Comparison of ENCODE assay signal across 1 cellular context in the genomic region with DNA sequence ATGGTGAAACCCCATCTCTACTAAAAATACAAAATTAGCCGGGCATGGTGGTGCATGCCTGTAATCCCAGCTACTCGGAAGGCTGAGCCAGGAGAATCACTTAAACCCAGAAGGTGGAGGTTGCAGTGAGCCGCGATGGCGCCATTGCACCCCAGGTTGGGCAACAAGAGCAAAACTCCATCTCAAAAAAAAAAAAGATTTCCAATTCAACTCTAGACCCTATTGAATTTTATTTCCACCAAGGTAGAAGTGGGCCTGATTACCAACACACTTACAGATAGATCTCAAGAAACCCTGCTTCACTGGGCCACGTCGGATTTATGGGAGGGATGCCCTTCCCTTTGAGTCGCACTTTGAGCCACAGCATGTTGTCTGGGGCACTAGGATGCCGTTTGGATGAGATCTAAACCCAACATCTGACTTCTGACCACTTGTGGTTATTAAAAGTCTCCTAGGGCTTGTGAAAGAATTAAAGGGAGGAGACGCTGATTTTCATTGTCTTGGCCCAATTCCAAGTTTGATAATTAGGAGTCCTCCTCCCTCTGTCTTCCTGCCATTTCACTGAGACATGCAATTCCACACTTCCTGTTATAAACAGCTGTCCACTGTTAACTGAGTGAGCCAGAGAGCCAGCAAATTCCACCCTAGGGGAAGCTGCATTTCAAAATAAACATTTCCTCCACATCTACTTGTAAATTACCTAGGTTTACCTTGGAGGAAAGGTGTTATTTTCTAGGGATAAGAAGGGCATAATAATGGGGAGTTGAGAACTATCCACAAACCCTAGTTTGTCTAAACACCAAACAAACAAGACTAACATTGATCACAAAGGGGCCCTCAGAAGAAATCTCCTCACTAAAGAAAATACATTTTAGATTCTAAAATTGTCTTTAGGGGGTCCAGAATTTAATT.
TF ChIP-seq lines count a peak whose summit lies in the region.

No MANE protein-coding gene starts in this region.

TF ChIP-seq in K562, 482 proteins besides CTCF, POLR2A, EP300 and RAD21 (continued from another document and continues in another):
- TF ChIP-seq CREB1 (IDR thresholded peaks at IDR 0.05) (no peak), CREB1 (CRISPR knock-in tag; IDR thresholded peaks at IDR 0.05) (no peak), HDAC3 (IDR thresholded peaks at IDR 0.05; ENCODE audit: borderline replicate concordance, partially characterized antibody) (no peak), HNRNPLL (IDR thresholded peaks at IDR 0.05; ENCODE audit: low read depth, low read length, poor library complexity, severe bottlenecking) (no peak), ZNF184 (CRISPR knock-in tag; IDR thresholded peaks at IDR 0.05) (no peak), PHF20 (IDR thresholded peaks at IDR 0.05; ENCODE audit: partially characterized antibody) (no peak), PTRF (tag; IDR thresholded peaks at IDR 0.05) (no peak), TAF1 (IDR thresholded peaks at IDR 0.05; ENCODE audit: control insufficient read depth, extremely low read depth, insufficient read depth, low read length, severe bottlenecking) (no peak), SMARCC2 (IDR thresholded peaks at IDR 0.05; ENCODE audit: low read depth) (no peak), ARID2 (IDR thresholded peaks at IDR 0.05) (no peak), ZNF696 (CRISPR knock-in tag; conservative IDR thresholded peaks at IDR 0.05) (no peak), GATA2 (CRISPR knock-in tag; IDR thresholded peaks at IDR 0.05) (no peak), SRSF7 (optimal IDR thresholded peaks at IDR 0.05; ENCODE audit: low read depth, low read length) (no peak), NRF1 (conservative IDR thresholded peaks at IDR 0.05 in 1 of 2, IDR thresholded peaks at IDR 0.05 in 1 of 2) (no peak), HEY1 (CRISPR knock-in tag; IDR thresholded peaks at IDR 0.05; ENCODE audit: borderline replicate concordance) (no peak), WHSC1 (IDR thresholded peaks at IDR 0.05; ENCODE audit: low read length) (no peak), EP400 (IDR thresholded peaks at IDR 0.05) (0 out of 2 replicates have a peak, but pooled peaks have one; percentile 26), TCFL5 (CRISPR knock-in tag; conservative IDR thresholded peaks at IDR 0.05) (no peak), FOXK1 (CRISPR knock-in tag; IDR thresholded peaks at IDR 0.05; ENCODE audit: borderline replicate concordance) (no peak), HLTF (IDR thresholded peaks at IDR 0.05) (no peak), TAL1 (IDR thresholded peaks at IDR 0.05) (no peak), NCOA6 (IDR thresholded peaks at IDR 0.05) (no peak), KHSRP (IDR thresholded peaks at IDR 0.05) (no peak), CCAR2 (IDR thresholded peaks at IDR 0.05; ENCODE audit: low read depth, low read length) (no peak), DNMT1 (IDR thresholded peaks at IDR 0.05) (no peak), SIN3B (IDR thresholded peaks at IDR 0.05; ENCODE audit: low read depth) (no peak), SRF (CRISPR knock-in tag; IDR thresholded peaks at IDR 0.05) (no peak), HDGF (IDR thresholded peaks at IDR 0.05) (no peak), THRAP3 (IDR thresholded peaks at IDR 0.05; ENCODE audit: borderline replicate concordance) (no peak), EGR1 (conservative IDR thresholded peaks at IDR 0.05) (no peak), RHOXF2B (CRISPR knock-in tag; conservative IDR thresholded peaks at IDR 0.05) (no peak), RB1 (IDR thresholded peaks at IDR 0.05; ENCODE audit: low read depth) (no peak), ZNF778 (CRISPR knock-in tag; IDR thresholded peaks at IDR 0.05) (no peak), SREBF2 (CRISPR knock-in tag; IDR thresholded peaks at IDR 0.05) (no peak), TARDBP (IDR thresholded peaks at IDR 0.05) (no peak), TAF7 (tag; IDR thresholded peaks at IDR 0.05) (no peak), TAF15 (IDR thresholded peaks at IDR 0.05; ENCODE audit: low read depth, low read length) (no peak), BMI1 (IDR thresholded peaks at IDR 0.05; ENCODE audit: low read length) (no peak), SRSF1 (IDR thresholded peaks at IDR 0.05; ENCODE audit: low read depth, low read length) (no peak), SMARCA4 (IDR thresholded peaks at IDR 0.05) (peak; percentile 51; the same call in 1 of the 2 replicates)
- TF ChIP-seq, protein P1, sequence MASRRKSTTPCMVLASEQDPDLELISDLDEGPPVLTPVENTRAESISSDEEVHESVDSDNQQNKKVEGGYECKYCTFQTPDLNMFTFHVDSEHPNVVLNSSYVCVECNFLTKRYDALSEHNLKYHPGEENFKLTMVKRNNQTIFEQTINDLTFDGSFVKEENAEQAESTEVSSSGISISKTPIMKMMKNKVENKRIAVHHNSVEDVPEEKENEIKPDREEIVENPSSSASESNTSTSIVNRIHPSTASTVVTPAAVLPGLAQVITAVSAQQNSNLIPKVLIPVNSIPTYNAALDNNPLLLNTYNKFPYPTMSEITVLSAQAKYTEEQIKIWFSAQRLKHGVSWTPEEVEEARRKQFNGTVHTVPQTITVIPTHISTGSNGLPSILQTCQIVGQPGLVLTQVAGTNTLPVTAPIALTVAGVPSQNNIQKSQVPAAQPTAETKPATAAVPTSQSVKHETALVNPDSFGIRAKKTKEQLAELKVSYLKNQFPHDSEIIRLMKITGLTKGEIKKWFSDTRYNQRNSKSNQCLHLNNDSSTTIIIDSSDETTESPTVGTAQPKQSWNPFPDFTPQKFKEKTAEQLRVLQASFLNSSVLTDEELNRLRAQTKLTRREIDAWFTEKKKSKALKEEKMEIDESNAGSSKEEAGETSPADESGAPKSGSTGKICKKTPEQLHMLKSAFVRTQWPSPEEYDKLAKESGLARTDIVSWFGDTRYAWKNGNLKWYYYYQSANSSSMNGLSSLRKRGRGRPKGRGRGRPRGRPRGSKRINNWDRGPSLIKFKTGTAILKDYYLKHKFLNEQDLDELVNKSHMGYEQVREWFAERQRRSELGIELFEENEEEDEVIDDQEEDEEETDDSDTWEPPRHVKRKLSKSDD (conservative IDR thresholded peaks at IDR 0.05; ENCODE audit: low read length), result no peak
- TF ChIP-seq, protein P2, sequence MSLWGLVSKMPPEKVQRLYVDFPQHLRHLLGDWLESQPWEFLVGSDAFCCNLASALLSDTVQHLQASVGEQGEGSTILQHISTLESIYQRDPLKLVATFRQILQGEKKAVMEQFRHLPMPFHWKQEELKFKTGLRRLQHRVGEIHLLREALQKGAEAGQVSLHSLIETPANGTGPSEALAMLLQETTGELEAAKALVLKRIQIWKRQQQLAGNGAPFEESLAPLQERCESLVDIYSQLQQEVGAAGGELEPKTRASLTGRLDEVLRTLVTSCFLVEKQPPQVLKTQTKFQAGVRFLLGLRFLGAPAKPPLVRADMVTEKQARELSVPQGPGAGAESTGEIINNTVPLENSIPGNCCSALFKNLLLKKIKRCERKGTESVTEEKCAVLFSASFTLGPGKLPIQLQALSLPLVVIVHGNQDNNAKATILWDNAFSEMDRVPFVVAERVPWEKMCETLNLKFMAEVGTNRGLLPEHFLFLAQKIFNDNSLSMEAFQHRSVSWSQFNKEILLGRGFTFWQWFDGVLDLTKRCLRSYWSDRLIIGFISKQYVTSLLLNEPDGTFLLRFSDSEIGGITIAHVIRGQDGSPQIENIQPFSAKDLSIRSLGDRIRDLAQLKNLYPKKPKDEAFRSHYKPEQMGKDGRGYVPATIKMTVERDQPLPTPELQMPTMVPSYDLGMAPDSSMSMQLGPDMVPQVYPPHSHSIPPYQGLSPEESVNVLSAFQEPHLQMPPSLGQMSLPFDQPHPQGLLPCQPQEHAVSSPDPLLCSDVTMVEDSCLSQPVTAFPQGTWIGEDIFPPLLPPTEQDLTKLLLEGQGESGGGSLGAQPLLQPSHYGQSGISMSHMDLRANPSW (CRISPR knock-in tag; IDR thresholded peaks at IDR 0.05), result no peak
- TF ChIP-seq, protein P3, sequence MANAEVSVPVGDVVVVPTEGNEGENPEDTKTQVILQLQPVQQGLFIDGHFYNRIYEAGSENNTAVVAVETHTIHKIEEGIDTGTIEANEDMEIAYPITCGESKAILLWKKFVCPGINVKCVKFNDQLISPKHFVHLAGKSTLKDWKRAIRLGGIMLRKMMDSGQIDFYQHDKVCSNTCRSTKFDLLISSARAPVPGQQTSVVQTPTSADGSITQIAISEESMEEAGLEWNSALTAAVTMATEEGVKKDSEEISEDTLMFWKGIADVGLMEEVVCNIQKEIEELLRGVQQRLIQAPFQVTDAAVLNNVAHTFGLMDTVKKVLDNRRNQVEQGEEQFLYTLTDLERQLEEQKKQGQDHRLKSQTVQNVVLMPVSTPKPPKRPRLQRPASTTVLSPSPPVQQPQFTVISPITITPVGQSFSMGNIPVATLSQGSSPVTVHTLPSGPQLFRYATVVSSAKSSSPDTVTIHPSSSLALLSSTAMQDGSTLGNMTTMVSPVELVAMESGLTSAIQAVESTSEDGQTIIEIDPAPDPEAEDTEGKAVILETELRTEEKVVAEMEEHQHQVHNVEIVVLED (CRISPR knock-in tag; IDR thresholded peaks at IDR 0.05), result no peak
- TF ChIP-seq, protein P4, sequence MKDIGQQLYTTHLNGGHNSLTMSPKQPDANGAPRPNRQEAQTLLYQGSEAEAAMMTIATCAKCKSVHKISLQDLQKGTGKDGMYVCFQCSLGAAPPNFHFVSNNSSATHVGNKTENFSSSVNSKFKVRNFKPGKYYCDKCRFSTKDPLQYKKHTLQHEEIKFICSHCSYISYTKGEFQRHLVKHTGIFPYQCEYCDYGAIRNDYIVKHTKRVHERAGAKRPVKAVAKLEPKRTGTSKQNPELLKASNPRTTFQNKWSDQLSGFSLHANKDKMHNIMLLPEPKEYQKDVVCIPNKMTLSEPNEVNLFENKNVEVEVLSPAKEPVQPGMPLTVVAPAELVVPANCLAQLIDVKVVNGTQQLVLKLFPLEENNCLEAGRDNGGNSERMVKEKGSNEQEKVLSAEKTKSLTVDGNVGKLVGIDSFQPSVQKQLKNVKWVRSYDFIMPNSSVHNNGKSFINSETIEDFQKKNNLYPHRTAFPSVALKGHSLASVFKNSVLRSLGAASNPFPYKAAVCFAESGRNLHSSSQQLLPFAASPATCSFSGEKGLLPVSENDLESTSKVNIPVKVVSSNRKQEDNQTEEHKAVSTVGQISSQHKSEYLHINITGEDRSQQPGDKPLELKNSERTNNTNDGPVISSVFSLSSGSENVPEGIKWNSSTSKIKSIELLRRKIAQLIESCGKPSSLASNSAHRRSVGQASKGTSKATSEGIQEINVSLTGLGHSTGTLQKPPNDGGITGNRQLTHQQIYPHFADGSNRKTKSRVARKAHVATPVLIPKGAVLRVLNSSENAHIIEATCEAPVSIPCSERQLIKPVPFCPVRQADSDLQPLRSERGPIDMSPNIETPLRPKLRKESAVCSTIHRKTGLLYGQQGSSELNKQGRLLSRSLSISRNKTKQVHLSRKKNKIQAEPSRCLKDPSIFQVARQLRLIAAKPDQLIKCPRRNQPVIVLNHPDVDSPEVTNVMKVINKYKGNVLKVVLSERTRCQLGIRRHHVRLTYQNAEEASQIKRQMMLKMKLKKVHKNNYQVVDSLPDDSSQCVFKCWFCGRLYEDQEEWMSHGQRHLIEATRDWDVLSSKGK (CRISPR knock-in tag; IDR thresholded peaks at IDR 0.05), result no peak
- TF ChIP-seq, protein P5, sequence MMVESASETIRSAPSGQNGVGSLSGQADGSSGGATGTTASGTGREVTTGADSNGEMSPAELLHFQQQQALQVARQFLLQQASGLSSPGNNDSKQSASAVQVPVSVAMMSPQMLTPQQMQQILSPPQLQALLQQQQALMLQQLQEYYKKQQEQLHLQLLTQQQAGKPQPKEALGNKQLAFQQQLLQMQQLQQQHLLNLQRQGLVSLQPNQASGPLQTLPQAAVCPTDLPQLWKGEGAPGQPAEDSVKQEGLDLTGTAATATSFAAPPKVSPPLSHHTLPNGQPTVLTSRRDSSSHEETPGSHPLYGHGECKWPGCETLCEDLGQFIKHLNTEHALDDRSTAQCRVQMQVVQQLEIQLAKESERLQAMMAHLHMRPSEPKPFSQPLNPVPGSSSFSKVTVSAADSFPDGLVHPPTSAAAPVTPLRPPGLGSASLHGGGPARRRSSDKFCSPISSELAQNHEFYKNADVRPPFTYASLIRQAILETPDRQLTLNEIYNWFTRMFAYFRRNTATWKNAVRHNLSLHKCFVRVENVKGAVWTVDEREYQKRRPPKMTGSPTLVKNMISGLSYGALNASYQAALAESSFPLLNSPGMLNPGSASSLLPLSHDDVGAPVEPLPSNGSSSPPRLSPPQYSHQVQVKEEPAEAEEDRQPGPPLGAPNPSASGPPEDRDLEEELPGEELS (CRISPR knock-in tag; IDR thresholded peaks at IDR 0.05; ENCODE audit: borderline replicate concordance), result no peak
- TF ChIP-seq, protein P6, sequence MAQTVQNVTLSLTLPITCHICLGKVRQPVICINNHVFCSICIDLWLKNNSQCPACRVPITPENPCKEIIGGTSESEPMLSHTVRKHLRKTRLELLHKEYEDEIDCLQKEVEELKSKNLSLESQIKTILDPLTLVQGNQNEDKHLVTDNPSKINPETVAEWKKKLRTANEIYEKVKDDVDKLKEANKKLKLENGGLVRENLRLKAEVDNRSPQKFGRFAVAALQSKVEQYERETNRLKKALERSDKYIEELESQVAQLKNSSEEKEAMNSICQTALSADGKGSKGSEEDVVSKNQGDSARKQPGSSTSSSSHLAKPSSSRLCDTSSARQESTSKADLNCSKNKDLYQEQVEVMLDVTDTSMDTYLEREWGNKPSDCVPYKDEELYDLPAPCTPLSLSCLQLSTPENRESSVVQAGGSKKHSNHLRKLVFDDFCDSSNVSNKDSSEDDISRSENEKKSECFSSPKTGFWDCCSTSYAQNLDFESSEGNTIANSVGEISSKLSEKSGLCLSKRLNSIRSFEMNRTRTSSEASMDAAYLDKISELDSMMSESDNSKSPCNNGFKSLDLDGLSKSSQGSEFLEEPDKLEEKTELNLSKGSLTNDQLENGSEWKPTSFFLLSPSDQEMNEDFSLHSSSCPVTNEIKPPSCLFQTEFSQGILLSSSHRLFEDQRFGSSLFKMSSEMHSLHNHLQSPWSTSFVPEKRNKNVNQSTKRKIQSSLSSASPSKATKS (CRISPR knock-in tag; IDR thresholded peaks at IDR 0.05), result no peak
- TF ChIP-seq, protein P7, sequence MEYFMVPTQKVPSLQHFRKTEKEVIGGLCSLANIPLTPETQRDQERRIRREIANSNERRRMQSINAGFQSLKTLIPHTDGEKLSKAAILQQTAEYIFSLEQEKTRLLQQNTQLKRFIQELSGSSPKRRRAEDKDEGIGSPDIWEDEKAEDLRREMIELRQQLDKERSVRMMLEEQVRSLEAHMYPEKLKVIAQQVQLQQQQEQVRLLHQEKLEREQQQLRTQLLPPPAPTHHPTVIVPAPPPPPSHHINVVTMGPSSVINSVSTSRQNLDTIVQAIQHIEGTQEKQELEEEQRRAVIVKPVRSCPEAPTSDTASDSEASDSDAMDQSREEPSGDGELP (CRISPR knock-in tag; IDR thresholded peaks at IDR 0.05; ENCODE audit: borderline replicate concordance), result peak; percentile 43; the same call in 1 of the 2 replicates
- TF ChIP-seq, protein P8, sequence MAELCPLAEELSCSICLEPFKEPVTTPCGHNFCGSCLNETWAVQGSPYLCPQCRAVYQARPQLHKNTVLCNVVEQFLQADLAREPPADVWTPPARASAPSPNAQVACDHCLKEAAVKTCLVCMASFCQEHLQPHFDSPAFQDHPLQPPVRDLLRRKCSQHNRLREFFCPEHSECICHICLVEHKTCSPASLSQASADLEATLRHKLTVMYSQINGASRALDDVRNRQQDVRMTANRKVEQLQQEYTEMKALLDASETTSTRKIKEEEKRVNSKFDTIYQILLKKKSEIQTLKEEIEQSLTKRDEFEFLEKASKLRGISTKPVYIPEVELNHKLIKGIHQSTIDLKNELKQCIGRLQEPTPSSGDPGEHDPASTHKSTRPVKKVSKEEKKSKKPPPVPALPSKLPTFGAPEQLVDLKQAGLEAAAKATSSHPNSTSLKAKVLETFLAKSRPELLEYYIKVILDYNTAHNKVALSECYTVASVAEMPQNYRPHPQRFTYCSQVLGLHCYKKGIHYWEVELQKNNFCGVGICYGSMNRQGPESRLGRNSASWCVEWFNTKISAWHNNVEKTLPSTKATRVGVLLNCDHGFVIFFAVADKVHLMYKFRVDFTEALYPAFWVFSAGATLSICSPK (IDR thresholded peaks at IDR 0.05; ENCODE audit: borderline replicate concordance), result no peak
